In the genomic region with DNA sequence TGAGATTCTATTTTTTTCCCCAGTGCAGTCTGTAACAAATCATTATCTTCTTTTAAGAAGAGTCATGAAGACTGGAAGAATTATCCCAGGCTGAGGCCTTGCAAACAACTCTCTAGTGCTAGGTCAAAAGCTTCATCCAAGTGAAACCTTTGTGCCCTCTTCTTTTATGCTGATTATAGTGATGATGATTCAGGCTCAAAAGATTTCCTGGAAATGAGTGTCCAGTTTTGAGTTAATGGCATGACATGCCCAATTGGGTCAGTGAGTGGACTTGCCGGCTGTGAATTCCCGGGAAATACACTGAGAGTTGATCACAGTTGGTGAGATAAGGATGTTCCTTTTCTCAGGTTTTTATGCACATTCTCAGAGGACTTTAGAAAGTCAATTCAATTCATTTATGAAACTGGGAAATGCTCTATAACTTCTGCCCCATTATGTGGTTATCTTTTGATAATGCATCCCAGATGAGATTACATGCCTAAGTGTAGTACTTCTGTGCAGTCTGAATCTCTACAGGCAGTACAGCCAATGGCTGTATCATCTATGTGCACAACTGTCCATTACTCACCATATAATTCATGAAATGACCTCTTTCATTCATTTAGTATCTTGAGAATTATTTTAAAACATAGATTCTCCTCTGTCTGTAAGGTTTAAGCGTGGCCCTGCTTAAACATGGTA, we compare ENCODE assay signal across 19 cellular contexts.
DNase-seq lines count a peak whose midpoint lies in the region; ATAC-seq and TF ChIP-seq lines count a peak whose summit lies in the region.
"Had no signal": no experiment of that assay in that cellular context is flagged by ENCODE, and none has a peak within 500 bp of the region (broad histone marks: within the 10 kb centered on the region; RNA-seq: fewer than 3 reads in every experiment).

No MANE protein-coding gene starts in this region.

- H3K27me3 Mint-ChIP-seq in CD4-positive, alpha-beta T cell = no peaks in the 10 kb centered on the region
- H3K27me3 Mint-ChIP-seq: B cell had no signal

- no peak overlapping the region for H3K4me3 ChIP-seq in neuronal stem cell (ENCODE audit: low read length in 2 of 2)
- H3K4me3 ChIP-seq: gastroesophageal sphincter, vagina had no signal

- H3K9ac ChIP-seq in neuronal stem cell (ENCODE audit: low read depth, low read length, poor library complexity) = no peak overlapping the region

- H3K9me3 ChIP-seq in neuronal stem cell (replicated peaks in 1 of 2; ENCODE audit: control insufficient read depth in 2 of 2, insufficient read depth in 1 of 2, low read depth in 1 of 2, low read length in 2 of 2) = peaks cover 0 to 4% of the 10 kb centered on the region in 2 donors
- H3K9me3 ChIP-seq in CD4-positive, alpha-beta T cell (ENCODE audit: control insufficient read depth, low read length) = no peaks in the 10 kb centered on the region
- H3K9me3 ChIP-seq: gastroesophageal sphincter, vagina had no signal

- intact Hi-C loops in CD4-positive, alpha-beta T cell (cut with DNase I, micrococcal nuclease) = no loop called here

- no peak overlapping the region for H2BK12ac ChIP-seq in neuronal stem cell (ENCODE audit: low read length)

- H2AK5ac ChIP-seq in neuronal stem cell (ENCODE audit: low read depth, low read length) = no peak overlapping the region

- no peaks in the 10 kb centered on the region for H3K9me3 Mint-ChIP-seq in CD4-positive, alpha-beta T cell
- H3K9me3 Mint-ChIP-seq: activated T-helper 1 cell treated with anti-CD3 and anti-CD28 coated beads, Interleukin-12 subunit alpha, Interleukin-12 subunit beta, Interleukin-2, Interleukin-4 antibody, amounts not matched to agents 30 ng/mL and 10 ng/mL and 1 ng/mL, durations not matched to agents 14 hours and 24 hours and 36 hours; T-helper 1 cell treated with Interleukin-12 subunit alpha and Interleukin-12 subunit beta and Interleukin-4 antibody, amounts not matched to agents 30 μg/mL and 1 μg/mL, for 36 hours had no signal

- peaks cover 25% of the 10 kb centered on the region for H3K4me1 Mint-ChIP-seq in CD4-positive, alpha-beta T cell (ENCODE audit: low read depth)

- H3K18ac ChIP-seq in neuronal stem cell (ENCODE audit: low read length) = no peak overlapping the region

- no peak overlapping the region for H4K91ac ChIP-seq in neuronal stem cell (ENCODE audit: low read depth, low read length, poor library complexity)

- no peaks in the 10 kb centered on the region for H3K36me3 ChIP-seq in neuronal stem cell (replicated peaks in 1 of 2; ENCODE audit: control insufficient read depth in 2 of 2, insufficient read depth in 2 of 2, low read length in 2 of 2)
- H3K36me3 ChIP-seq: gastroesophageal sphincter, vagina had no signal

- no peak overlapping the region for H3K4me3 Mint-ChIP-seq in CD4-positive, alpha-beta T cell
- H3K4me3 Mint-ChIP-seq: activated CD8-positive, alpha-beta T cell treated with anti-CD3 and anti-CD28 coated beads, Interleukin-2, amount 10 ng/mL, durations not matched to agents 7 days and 5 days; activated T-helper 1 cell treated with anti-CD3 and anti-CD28 coated beads, Interleukin-12 subunit alpha, Interleukin-12 subunit beta, Interleukin-2, Interleukin-4 antibody, amounts not matched to agents 30 ng/mL and 10 ng/mL and 1 ng/mL, durations not matched to agents 14 hours and 24 hours and 36 hours; B cell; T-helper 1 cell treated with Interleukin-12 subunit alpha and Interleukin-12 subunit beta and Interleukin-4 antibody, amounts not matched to agents 30 μg/mL and 1 μg/mL, for 36 hours had no signal

- TF ChIP-seq CTCF in CD4-positive, alpha-beta T cell (IDR thresholded peaks at IDR 0.05) = no peak

- DNase-seq in COLO829 (ENCODE audit: low spot score) (peak; percentile 23), LHCN-M2 (ENCODE audit: low read depth) (peak; percentile 73), dermis microvascular lymphatic vessel endothelial cell (ENCODE audit: low read depth in 2 of 2) (peak; percentile 46 to 82), neuronal stem cell (ENCODE audit: low spot score) (no peak), NCI-H2171 (lab: John Stamatoyannopoulos, UW) (no peak), HuH-7.5 (ENCODE audit: low spot score) (no peak)
- DNase-seq in effector CD4-positive, alpha-beta T cell = no peak
- no peak for DNase-seq in CD4-positive, alpha-beta T cell
- DNase-seq: activated CD8-positive, alpha-beta T cell treated with anti-CD3 and anti-CD28 coated beads, Interleukin-2, amount 10 ng/mL, durations not matched to agents 7 days and 5 days; amniotic stem cell; left ventricle myocardium superior; SHP77; stimulated activated CD4-positive, alpha-beta T cell treated with anti-CD3 and anti-CD28 coated beads, Interleukin-4, amount 100 ng/mL, for 24 hours had no signal

- H3K4ac ChIP-seq in neuronal stem cell (ENCODE audit: low read length) = no peak overlapping the region

- no peaks in the 10 kb centered on the region for H3K27me3 ChIP-seq in neuronal stem cell (ENCODE audit: control insufficient read depth in 3 of 3, insufficient read depth in 3 of 3, low read depth in 1 of 3, low read length in 3 of 3)
- H3K27me3 ChIP-seq in CD4-positive, alpha-beta T cell (ENCODE audit: control insufficient read depth, insufficient read depth, low read length) = no peaks in the 10 kb centered on the region
- H3K27me3 ChIP-seq: vagina had no signal

- peaks cover 4 to 23% of the 10 kb centered on the region in 2 donors for H3K4me1 ChIP-seq in neuronal stem cell (ENCODE audit: control insufficient read depth in 2 of 2, insufficient read depth in 1 of 2, low read depth in 1 of 2, low read length in 2 of 2)
- H3K4me1 ChIP-seq: gastroesophageal sphincter, vagina had no signal

- H3K27ac Mint-ChIP-seq in CD4-positive, alpha-beta T cell = no peak overlapping the region
- H3K27ac Mint-ChIP-seq: activated CD8-positive, alpha-beta T cell treated with anti-CD3 and anti-CD28 coated beads, Interleukin-2, amount 10 ng/mL, durations not matched to agents 7 days and 5 days; activated T-helper 1 cell treated with anti-CD3 and anti-CD28 coated beads, Interleukin-12 subunit alpha, Interleukin-12 subunit beta, Interleukin-2, Interleukin-4 antibody, amounts not matched to agents 30 ng/mL and 10 ng/mL and 1 ng/mL, durations not matched to agents 14 hours and 24 hours and 36 hours; B cell; T-helper 1 cell treated with Interleukin-12 subunit alpha and Interleukin-12 subunit beta and Interleukin-4 antibody, amounts not matched to agents 30 μg/mL and 1 μg/mL, for 36 hours had no signal

- no peak for ATAC-seq in CD4-positive, alpha-beta T cell (ENCODE audit: poor library complexity)
- ATAC-seq: activated CD8-positive, alpha-beta T cell treated with anti-CD3 and anti-CD28 coated beads, Interleukin-2, amount 10 ng/mL, durations not matched to agents 7 days and 5 days; gastroesophageal sphincter; left ventricle myocardium superior had no signal

- H3K23ac ChIP-seq in neuronal stem cell (ENCODE audit: low read depth, low read length, poor library complexity) = no peak overlapping the region

- POLR2A ChIA-PET in CD4-positive, alpha-beta T cell (lab: Charles Lee) = no interaction called here

- CTCF ChIA-PET in CD4-positive, alpha-beta T cell (lab: Charles Lee) = interaction anchor here (1.3 kb wide), 1 partner anchor 55 kb away, joined by 4 read pairs; no protein-coding TSS in a partner anchor

- no peak overlapping the region for H3K14ac ChIP-seq in neuronal stem cell (ENCODE audit: low read length)

- H3K36me3 Mint-ChIP-seq in CD4-positive, alpha-beta T cell (ENCODE audit: low read depth) = no peaks in the 10 kb centered on the region

- no peak overlapping the region for H2BK5ac ChIP-seq in neuronal stem cell (ENCODE audit: low read length)

- no peak overlapping the region for H3K27ac ChIP-seq in neuronal stem cell (replicated peaks; ENCODE audit: low read length)
- no peak overlapping the region for H3K27ac ChIP-seq in CD4-positive, alpha-beta T cell (ENCODE audit: low read depth, low read length)
- H3K27ac ChIP-seq: gastroesophageal sphincter, HL-60, vagina had no signal

- no peaks in the 10 kb centered on the region for H3K79me1 ChIP-seq in neuronal stem cell (ENCODE audit: low read depth, low read length)

- peak overlapping the region; percentile 58 for H2AFZ ChIP-seq in neuronal stem cell (ENCODE audit: low read length)

- no peak overlapping the region for H2BK15ac ChIP-seq in neuronal stem cell (ENCODE audit: low read length)

- H2BK120ac ChIP-seq in neuronal stem cell (ENCODE audit: low read depth, low read length) = no peak overlapping the region

- WGBS in neuronal stem cell (ENCODE audit: extremely low coverage in 2 of 2, insufficient read length in 2 of 2, insufficient replicate concordance in 1 of 2), 2 donors = no CpG with 5 or more reads among the region's 3 CpGs

- H3K4me2 ChIP-seq in neuronal stem cell (ENCODE audit: insufficient read depth, low read length, poor library complexity, severe bottlenecking) = no peak overlapping the region

- H4K8ac ChIP-seq in neuronal stem cell (ENCODE audit: low read depth, low read length) = no peak overlapping the region

Comparison
In these comparisons a context has a peak if more than half of its experiments do, and no peak if none do; other contexts are left out.
1. DNase-seq: peak in COLO829 (single experiment), LHCN-M2 (single experiment) and dermis microvascular lymphatic vessel endothelial cell (2 of 2); none in neuronal stem cell (single experiment), NCI-H2171 (single experiment), HuH-7.5 (single experiment), effector CD4-positive, alpha-beta T cell (single experiment) and CD4-positive, alpha-beta T cell (0 of 10).